Comparison of ENCODE assay signal across 8 cellular contexts in genomic region chr17:82064433-82065192, GRCh38. TPM values are rescaled to one million over a fixed set of nuclear protein-coding genes. Genes with fewer than 3 reads are reported as not detected.
A peak's percentile ranks its signal among the peaks of the same experiment; 100 is the strongest.
DNase-seq lines count a peak whose midpoint lies in the region; ATAC-seq, FAIRE-seq and TF ChIP-seq lines count a peak whose summit lies in the region.

No MANE protein-coding gene starts in this region.

- H3K4me2 ChIP-seq in A549 (peak overlapping the region; percentile 99), keratinocyte (ENCODE audit: control insufficient read depth, extremely low read depth, insufficient read depth, low read depth, low read length) (peak overlapping the region; percentile 93)

- peak overlapping the region; percentile 94 for H3K4me3 ChIP-seq in A549
- H3K4me3 ChIP-seq in keratinocyte (ENCODE audit: control insufficient read depth in 2 of 3, extremely low read depth in 1 of 3, insufficient read depth in 2 of 3, low read depth in 1 of 3, low read length in 3 of 3) = peak overlapping the region; percentile 78 to 84 (median 84)
- H3K4me3 ChIP-seq in thyroid gland (replicated peaks in 1 of 3) = peak overlapping the region; percentile 47 to 91 (median 79)

- peaks cover 19% of the 10 kb centered on the region for H3K4me1 ChIP-seq in A549
- H3K4me1 ChIP-seq in keratinocyte (ENCODE audit: control insufficient read depth, extremely low read depth, insufficient read depth, low read length) = peaks cover 13% of the 10 kb centered on the region
- H3K4me1 ChIP-seq in thyroid gland = peaks cover 20 to 28% of the 10 kb centered on the region in 2 donors

- no peak for DNase-seq in A549 (ENCODE audit: low read depth in 1 of 2, low spot score in 1 of 2)
- DNase-seq in HFFc6 = no peak
- no peak for DNase-seq in activated T-helper 2 cell treated with anti-CD3 and anti-CD28 coated beads, Interferon-gamma antibody, Interleukin-2, Interleukin-4, amounts not matched to agents 10 μg/mL and 5 μg/mL and 100 μg/mL, durations not matched to agents 14 hours and 24 hours and 36 hours (ENCODE audit: low spot score)
- no peak for DNase-seq in keratinocyte (ENCODE audit: low read depth, low spot score)
- peak; percentile 41 to 42 for DNase-seq in thyroid gland
- no peak for DNase-seq in MV-4-11 (lab: John Stamatoyannopoulos, UW)
- DNase-seq in activated naive CD4-positive, alpha-beta T cell treated with anti-CD3 and anti-CD28 coated beads, Interleukin-2, amount 50 U/mL, for 16 hours = no peak

- H3K36me3 ChIP-seq in keratinocyte (ENCODE audit: control insufficient read depth in 2 of 2, extremely low read depth in 1 of 2, insufficient read depth in 2 of 2, low read length in 2 of 2) = peaks cover 18 to 20% of the 10 kb centered on the region in 2 experiments
- peaks cover 16 to 33% of the 10 kb centered on the region in 2 donors for H3K36me3 ChIP-seq in thyroid gland

- TF ChIP-seq CTCF in A549 (IDR thresholded peaks at IDR 0.05) (no peak), HFFc6 (IDR thresholded peaks at IDR 0.05) (no peak), keratinocyte (optimal IDR thresholded peaks at IDR 0.05 in 1 of 3, IDR thresholded peaks at IDR 0.05 in 1 of 3, conservative IDR thresholded peaks at IDR 0.05 in 1 of 3; ENCODE audit: extremely low read depth in 1 of 3, insufficient read depth in 2 of 3, low read length in 3 of 3) (peak in 1 of 3 experiments; percentile 4), thyroid gland (IDR thresholded peaks at IDR 0.05) (no peak)

- FAIRE-seq in A549 (lab: Jason Lieb, UNC) (no peak), keratinocyte (lab: Jason Lieb, UNC) (no peak)

- H3K27me3 ChIP-seq in keratinocyte (ENCODE audit: control insufficient read depth, extremely low read depth, insufficient read depth, low read length) (no peaks in the 10 kb centered on the region), thyroid gland (no peaks in the 10 kb centered on the region)

- TF ChIP-seq EP300 in A549 (IDR thresholded peaks at IDR 0.05) = no peak

- H3K27ac ChIP-seq in A549 (peak overlapping the region; percentile 94 to 96), keratinocyte (ENCODE audit: control insufficient read depth, insufficient read depth, low read length) (peak overlapping the region; percentile 52), thyroid gland (peak overlapping the region; percentile 36 to 79 (median 45))

- H4K20me1 ChIP-seq in keratinocyte (ENCODE audit: control insufficient read depth, extremely low read depth, insufficient read depth, low read length) = peaks cover 9% of the 10 kb centered on the region

- no peak for TF ChIP-seq POLR2A in A549 (IDR thresholded peaks at IDR 0.05; ENCODE audit: low read length)
- no peak for TF ChIP-seq POLR2A in thyroid gland (IDR thresholded peaks at IDR 0.05)

- H3K4me1 Mint-ChIP-seq in HFFc6 (ENCODE audit: low read depth) = no peaks in the 10 kb centered on the region
- H3K4me1 Mint-ChIP-seq in activated T-helper 2 cell treated with anti-CD3 and anti-CD28 coated beads, Interferon-gamma antibody, Interleukin-2, Interleukin-4, amounts not matched to agents 10 μg/mL and 5 μg/mL and 100 μg/mL, durations not matched to agents 14 hours and 24 hours and 36 hours (ENCODE audit: low read depth) = no peaks in the 10 kb centered on the region

- H3K79me2 ChIP-seq in keratinocyte (ENCODE audit: control insufficient read depth, insufficient read depth, low read length) = peaks cover 20% of the 10 kb centered on the region

- H3K36me3 Mint-ChIP-seq in HFFc6 (ENCODE audit: low read depth) = peaks cover 4% of the 10 kb centered on the region; the same call in 1 of the 2 replicates
- peaks cover 4% of the 10 kb centered on the region for H3K36me3 Mint-ChIP-seq in activated T-helper 2 cell treated with anti-CD3 and anti-CD28 coated beads, Interferon-gamma antibody, Interleukin-2, Interleukin-4, amounts not matched to agents 10 μg/mL and 5 μg/mL and 100 μg/mL, durations not matched to agents 14 hours and 24 hours and 36 hours (ENCODE audit: low read depth)

- POLR2A ChIA-PET in A549 (lab: Yijun Ruan, JAX) = interaction anchor here (0.6 to 3.1 kb wide), 2 partner anchors 34 to 171 kb away, joined by 3 to 11 read pairs; partner anchors contain the start of gene FASN

- no peak overlapping the region for H2AFZ ChIP-seq in keratinocyte (ENCODE audit: control insufficient read depth, low read length)

- no peaks in the 10 kb centered on the region for H3K9me3 ChIP-seq in A549
- H3K9me3 ChIP-seq in keratinocyte (ENCODE audit: control insufficient read depth, low read depth, low read length) = no peaks in the 10 kb centered on the region
- H3K9me3 ChIP-seq in thyroid gland = no peaks in the 10 kb centered on the region

- 42% methylated on average over 30 of the region's 36 CpGs for WGBS in A549 (ENCODE audit: missing lambda C conversion rate)
- 20 to 61% methylated on average over 5 to 6 of the region's 36 CpGs for WGBS in thyroid gland, 2 donors

- H3K9me3 Mint-ChIP-seq in HFFc6 = no peaks in the 10 kb centered on the region
- H3K9me3 Mint-ChIP-seq in activated T-helper 2 cell treated with anti-CD3 and anti-CD28 coated beads, Interferon-gamma antibody, Interleukin-2, Interleukin-4, amounts not matched to agents 10 μg/mL and 5 μg/mL and 100 μg/mL, durations not matched to agents 14 hours and 24 hours and 36 hours = no peaks in the 10 kb centered on the region

- CTCF ChIA-PET in A549 (lab: Yijun Ruan, JAX) = interaction anchor here (0.7 to 21.7 kb wide), 9 partner anchors 10 to 105 kb away, joined by 3 to 191 read pairs (median 4); partner anchors contain the start of genes DCXR, GPS1, NOTUM and RAC3

- ATAC-seq in A549 = peak in 1 of 2 experiments; percentile 3; a peak in 3 of 6 replicates
- no peak for ATAC-seq in HG03342 (IDR thresholded peaks at IDR 0.05; ENCODE audit: unreplicated experiment)

- peak overlapping the region; percentile 83 for H3K9ac ChIP-seq in keratinocyte (ENCODE audit: control insufficient read depth, extremely low read depth, insufficient read depth, low read length)

- H3K9me1 ChIP-seq in keratinocyte (ENCODE audit: control insufficient read depth, extremely low read depth, insufficient read depth, low read length) = no peaks in the 10 kb centered on the region

- intact Hi-C loops in activated T-helper 2 cell treated with anti-CD3 and anti-CD28 coated beads, Interferon-gamma antibody, Interleukin-2, Interleukin-4, amounts not matched to agents 10 μg/mL and 5 μg/mL and 100 μg/mL, durations not matched to agents 14 hours and 24 hours and 36 hours (cut with micrococcal nuclease) = no loop called here
- intact Hi-C loops in thyroid gland (cut with DNase I) = no loop called here

- peaks cover 8% of the 10 kb centered on the region; the same call in 1 of the 2 replicates for H3K27me3 Mint-ChIP-seq in HFFc6 (ENCODE audit: insufficient read depth)
- H3K27me3 Mint-ChIP-seq in activated T-helper 2 cell treated with anti-CD3 and anti-CD28 coated beads, Interferon-gamma antibody, Interleukin-2, Interleukin-4, amounts not matched to agents 10 μg/mL and 5 μg/mL and 100 μg/mL, durations not matched to agents 14 hours and 24 hours and 36 hours (ENCODE audit: low read depth) = no peaks in the 10 kb centered on the region

- dilution Hi-C loops in keratinocyte (cut with MboI; ENCODE audit: extremely low pct_ligation_motif_present, low sequenced_read_pairs) = no loop called here

- H3K27ac Mint-ChIP-seq in HFFc6 = 0 out of 2 replicates have a peak overlapping the region, but pooled peaks have one; percentile 7
- no peak overlapping the region for H3K27ac Mint-ChIP-seq in activated T-helper 2 cell treated with anti-CD3 and anti-CD28 coated beads, Interferon-gamma antibody, Interleukin-2, Interleukin-4, amounts not matched to agents 10 μg/mL and 5 μg/mL and 100 μg/mL, durations not matched to agents 14 hours and 24 hours and 36 hours

- no peak for TF ChIP-seq RAD21 in A549 (conservative IDR thresholded peaks at IDR 0.05 in 1 of 2, IDR thresholded peaks at IDR 0.05 in 1 of 2)

- peak overlapping the region; percentile 76 for H3K4me3 Mint-ChIP-seq in HFFc6
- H3K4me3 Mint-ChIP-seq in activated T-helper 2 cell treated with anti-CD3 and anti-CD28 coated beads, Interferon-gamma antibody, Interleukin-2, Interleukin-4, amounts not matched to agents 10 μg/mL and 5 μg/mL and 100 μg/mL, durations not matched to agents 14 hours and 24 hours and 36 hours (ENCODE audit: low read depth) = peak overlapping the region; percentile 66

RNA-seq across cellular contexts. Expression of gene DUS1L, which starts 1.0 kb away (rescaled TPM):
- 48.1 and 59.5 TPM in 2 replicates for polyA plus RNA-seq in A549 (2011; rRNA removed)
- polyA plus RNA-seq in A549 (2012; cell fraction: cytosol; rRNA removed) = 169 and 171 TPM in 2 replicates
- polyA plus RNA-seq in A549 (2012; cell fraction: nucleus; rRNA removed) = 577 and 749 TPM in 2 replicates
- 81.5 to 84.8 TPM (median 83.6 TPM) in 3 replicates for polyA plus RNA-seq in A549 (2017; fragmentation: RNase III; extraction: RNeasy Plus Mini Kit Qiagen cat#74134 plus additional on column Dnase treatment)
- 25.8 and 30.8 TPM in 2 replicates for polyA minus RNA-seq in A549 (2011; rRNA and poly(A)+ RNA removed)
- 10 to 100 TPM; 65.8 to 86.8 (median 71.2) TPM for total RNA-seq in HFFc6 (2021; fragmentation: NEBNext Ultra II Directional; extraction: Animal tissue kit (Norgen Biotek cat#: 25700))
- 154 and 179 TPM in 2 replicates for total RNA-seq in activated T-helper 2 cell treated with anti-CD3 and anti-CD28 coated beads, Interferon-gamma antibody, Interleukin-2, Interleukin-4, amounts not matched to agents 10 μg/mL and 5 μg/mL and 100 μg/mL, durations not matched to agents 14 hours and 24 hours and 36 hours
- polyA plus RNA-seq in keratinocyte = 49.1 to 68.3 TPM (median 52.0 TPM) in 3 replicates
- 24.6 TPM for polyA plus RNA-seq in keratinocyte (2011; ENCODE audit: low read depth)
- 50.8 and 74.9 TPM in 2 replicates for polyA plus RNA-seq in keratinocyte (2011; cell fraction: cytosol; rRNA removed)
- 137 and 163 TPM in 2 replicates for polyA plus RNA-seq in keratinocyte (2011; cell fraction: nucleus; rRNA removed)
- polyA plus RNA-seq in keratinocyte (2012; ENCODE audit: low replicate concordance) = 70.2 and 83.6 TPM in 2 replicates
- polyA minus RNA-seq in keratinocyte = 20.4 to 46.2 TPM (median 22.9 TPM) in 3 replicates
- 52.2 TPM for polyA minus RNA-seq in keratinocyte (2011; cell fraction: cytosol; rRNA and poly(A)+ RNA removed)
- 31.5 and 31.8 TPM in 2 replicates for polyA minus RNA-seq in keratinocyte (2011; cell fraction: nucleus; rRNA and poly(A)+ RNA removed)
- 10 to 100 TPM; 58.7 to 90.5 (median 75.5) TPM for total RNA-seq in thyroid gland

RNA-seq across cellular contexts. Expression of gene GPS1, which starts 12.9 kb away (rescaled TPM):
- polyA plus RNA-seq in A549 (2011; rRNA removed) = 89.4 and 93.8 TPM in 2 replicates
- polyA plus RNA-seq in A549 (2012; cell fraction: cytosol; rRNA removed) = 230 and 300 TPM in 2 replicates
- polyA plus RNA-seq in A549 (2012; cell fraction: nucleus; rRNA removed) = 472 and 641 TPM in 2 replicates
- 122 to 130 TPM (median 126 TPM) in 3 replicates for polyA plus RNA-seq in A549 (2017; fragmentation: RNase III; extraction: RNeasy Plus Mini Kit Qiagen cat#74134 plus additional on column Dnase treatment)
- 125 and 162 TPM in 2 replicates for polyA minus RNA-seq in A549 (2011; rRNA and poly(A)+ RNA removed)
- 100 to 1,000 TPM; 127 to 144 (median 141) TPM for total RNA-seq in HFFc6 (2021; fragmentation: NEBNext Ultra II Directional; extraction: Animal tissue kit (Norgen Biotek cat#: 25700))
- total RNA-seq in activated T-helper 2 cell treated with anti-CD3 and anti-CD28 coated beads, Interferon-gamma antibody, Interleukin-2, Interleukin-4, amounts not matched to agents 10 μg/mL and 5 μg/mL and 100 μg/mL, durations not matched to agents 14 hours and 24 hours and 36 hours = 103 TPM in 2 replicates
- polyA plus RNA-seq in keratinocyte = 60.4 to 99.3 TPM (median 81.7 TPM) in 3 replicates
- 45.3 TPM for polyA plus RNA-seq in keratinocyte (2011; ENCODE audit: low read depth)
- polyA plus RNA-seq in keratinocyte (2011; cell fraction: cytosol; rRNA removed) = 59.9 and 110 TPM in 2 replicates
- polyA plus RNA-seq in keratinocyte (2011; cell fraction: nucleus; rRNA removed) = 99.2 and 130 TPM in 2 replicates
- polyA plus RNA-seq in keratinocyte (2012; ENCODE audit: low replicate concordance) = 61.9 and 91.0 TPM in 2 replicates
- polyA minus RNA-seq in keratinocyte = 85.7 to 144 TPM (median 96.6 TPM) in 3 replicates
- polyA minus RNA-seq in keratinocyte (2011; cell fraction: cytosol; rRNA and poly(A)+ RNA removed) = 154 TPM
- 36.0 and 44.9 TPM in 2 replicates for polyA minus RNA-seq in keratinocyte (2011; cell fraction: nucleus; rRNA and poly(A)+ RNA removed)
- 100 to 1,000 TPM in 2 of 4 donors, 10 to 100 TPM in 2; 80.1 to 164 (median 102) TPM for total RNA-seq in thyroid gland

RNA-seq across cellular contexts. Expression of gene RFNG, which starts 13.0 kb away (rescaled TPM):
- polyA plus RNA-seq in A549 (2011; rRNA removed) = 8.4 and 8.9 TPM in 2 replicates
- 18.8 and 28.0 TPM in 2 replicates for polyA plus RNA-seq in A549 (2012; cell fraction: cytosol; rRNA removed)
- polyA plus RNA-seq in A549 (2012; cell fraction: nucleus; rRNA removed) = 72.7 and 93.7 TPM in 2 replicates
- 21.3 to 31.5 TPM (median 25.7 TPM) in 3 replicates for polyA plus RNA-seq in A549 (2017; fragmentation: RNase III; extraction: RNeasy Plus Mini Kit Qiagen cat#74134 plus additional on column Dnase treatment)
- 16.0 and 17.5 TPM in 2 replicates for polyA minus RNA-seq in A549 (2011; rRNA and poly(A)+ RNA removed)
- 10 to 100 TPM; 37.6 to 48.5 (median 40.1) TPM for total RNA-seq in HFFc6 (2021; fragmentation: NEBNext Ultra II Directional; extraction: Animal tissue kit (Norgen Biotek cat#: 25700))
- total RNA-seq in activated T-helper 2 cell treated with anti-CD3 and anti-CD28 coated beads, Interferon-gamma antibody, Interleukin-2, Interleukin-4, amounts not matched to agents 10 μg/mL and 5 μg/mL and 100 μg/mL, durations not matched to agents 14 hours and 24 hours and 36 hours = 21.8 and 21.9 TPM in 2 replicates
- 10.2 to 25.3 TPM (median 13.6 TPM) in 3 replicates for polyA plus RNA-seq in keratinocyte
- 10.9 TPM for polyA plus RNA-seq in keratinocyte (2011; ENCODE audit: low read depth)
- 5.5 and 14.9 TPM in 2 replicates for polyA plus RNA-seq in keratinocyte (2011; cell fraction: cytosol; rRNA removed)
- 54.3 and 78.8 TPM in 2 replicates for polyA plus RNA-seq in keratinocyte (2011; cell fraction: nucleus; rRNA removed)
- polyA plus RNA-seq in keratinocyte (2012; ENCODE audit: low replicate concordance) = 23.8 and 42.0 TPM in 2 replicates
- 5.4 to 31.0 TPM (median 8.0 TPM) in 3 replicates for polyA minus RNA-seq in keratinocyte
- 21.1 TPM for polyA minus RNA-seq in keratinocyte (2011; cell fraction: cytosol; rRNA and poly(A)+ RNA removed)
- 18.7 and 21.1 TPM in 2 replicates for polyA minus RNA-seq in keratinocyte (2011; cell fraction: nucleus; rRNA and poly(A)+ RNA removed)
- 10 to 100 TPM; 36.0 to 49.0 (median 38.3) TPM for total RNA-seq in thyroid gland

RNA-seq across cellular contexts. Expression of gene DCXR, which starts 27.1 kb away (rescaled TPM):
- polyA plus RNA-seq in A549 (2011; rRNA removed) (39.3 and 48.3 TPM in 2 replicates), A549 (2017; fragmentation: RNase III; extraction: RNeasy Plus Mini Kit Qiagen cat#74134 plus additional on column Dnase treatment) (62.0 to 70.7 TPM (median 69.6 TPM) in 3 replicates), keratinocyte (45.4 to 73.6 TPM (median 64.0 TPM) in 3 replicates)
- 188 and 204 TPM in 2 replicates for polyA plus RNA-seq in A549 (2012; cell fraction: cytosol; rRNA removed)
- polyA plus RNA-seq in A549 (2012; cell fraction: nucleus; rRNA removed) = 208 and 243 TPM in 2 replicates
- 46.9 and 54.2 TPM in 2 replicates for polyA minus RNA-seq in A549 (2011; rRNA and poly(A)+ RNA removed)
- total RNA-seq in HFFc6 (2021; fragmentation: NEBNext Ultra II Directional; extraction: Animal tissue kit (Norgen Biotek cat#: 25700)) = 100 to 1,000 TPM in 1 of 6 experiments, 10 to 100 TPM in 5; 73.4 to 100 (median 84.8) TPM
- 138 and 145 TPM in 2 replicates for total RNA-seq in activated T-helper 2 cell treated with anti-CD3 and anti-CD28 coated beads, Interferon-gamma antibody, Interleukin-2, Interleukin-4, amounts not matched to agents 10 μg/mL and 5 μg/mL and 100 μg/mL, durations not matched to agents 14 hours and 24 hours and 36 hours
- polyA plus RNA-seq in keratinocyte (2011; ENCODE audit: low read depth) = 10.2 TPM
- polyA plus RNA-seq in keratinocyte (2011; cell fraction: cytosol; rRNA removed) = 59.0 and 103 TPM in 2 replicates
- 51.5 and 77.5 TPM in 2 replicates for polyA plus RNA-seq in keratinocyte (2011; cell fraction: nucleus; rRNA removed)
- polyA plus RNA-seq in keratinocyte (2012; ENCODE audit: low replicate concordance) = 62.1 and 118 TPM in 2 replicates
- 39.1 to 83.3 TPM (median 62.9 TPM) in 3 replicates for polyA minus RNA-seq in keratinocyte
- polyA minus RNA-seq in keratinocyte (2011; cell fraction: cytosol; rRNA and poly(A)+ RNA removed) = 41.8 TPM
- 12.2 and 13.9 TPM in 2 replicates for polyA minus RNA-seq in keratinocyte (2011; cell fraction: nucleus; rRNA and poly(A)+ RNA removed)
- total RNA-seq in thyroid gland = 100 to 1,000 TPM in 2 of 4 donors, 10 to 100 TPM in 2; 88.6 to 161 (median 114) TPM

RNA-seq across cellular contexts. Expression of gene RAC3, which starts 33.1 kb away (rescaled TPM):
- polyA plus RNA-seq in A549 (2011; rRNA removed) (9.9 and 11.9 TPM in 2 replicates), A549 (2017; fragmentation: RNase III; extraction: RNeasy Plus Mini Kit Qiagen cat#74134 plus additional on column Dnase treatment) (19.9 to 21.0 TPM (median 20.4 TPM) in 3 replicates), keratinocyte (10.2 to 23.0 TPM (median 12.3 TPM) in 3 replicates)
- 53.3 and 57.6 TPM in 2 replicates for polyA plus RNA-seq in A549 (2012; cell fraction: cytosol; rRNA removed)
- polyA plus RNA-seq in A549 (2012; cell fraction: nucleus; rRNA removed) = 101 and 106 TPM in 2 replicates
- polyA minus RNA-seq in A549 (2011; rRNA and poly(A)+ RNA removed) = 8.4 and 9.7 TPM in 2 replicates
- 1 to 10 TPM; 4.3 to 8.5 (median 5.6) TPM for total RNA-seq in HFFc6 (2021; fragmentation: NEBNext Ultra II Directional; extraction: Animal tissue kit (Norgen Biotek cat#: 25700))
- 15.4 and 18.4 TPM in 2 replicates for total RNA-seq in activated T-helper 2 cell treated with anti-CD3 and anti-CD28 coated beads, Interferon-gamma antibody, Interleukin-2, Interleukin-4, amounts not matched to agents 10 μg/mL and 5 μg/mL and 100 μg/mL, durations not matched to agents 14 hours and 24 hours and 36 hours
- 1.6 TPM for polyA plus RNA-seq in keratinocyte (2011; ENCODE audit: low read depth)
- 8.5 and 23.2 TPM in 2 replicates for polyA plus RNA-seq in keratinocyte (2011; cell fraction: cytosol; rRNA removed)
- polyA plus RNA-seq in keratinocyte (2011; cell fraction: nucleus; rRNA removed) = 8.9 and 15.0 TPM in 2 replicates
- polyA plus RNA-seq in keratinocyte (2012; ENCODE audit: low replicate concordance) = 4.1 and 10.1 TPM in 2 replicates
- 3.7 to 34.6 TPM (median 7.4 TPM) in 3 replicates for polyA minus RNA-seq in keratinocyte
- 31.1 TPM for polyA minus RNA-seq in keratinocyte (2011; cell fraction: cytosol; rRNA and poly(A)+ RNA removed)
- 3.2 and 5.4 TPM in 2 replicates for polyA minus RNA-seq in keratinocyte (2011; cell fraction: nucleus; rRNA and poly(A)+ RNA removed)
- total RNA-seq in thyroid gland = 10 to 100 TPM; 11.8 to 23.8 (median 14.4) TPM

Comparison
In these comparisons a context has a peak if more than half of its experiments do, and no peak if none do; other contexts are left out.
1. DNase-seq: peak in thyroid gland (2 of 2); none in A549 (0 of 2), HFFc6 (single experiment), activated T-helper 2 cell treated with anti-CD3 and anti-CD28 coated beads, Interferon-gamma antibody, Interleukin-2, Interleukin-4, amounts not matched to agents 10 μg/mL and 5 μg/mL and 100 μg/mL, durations not matched to agents 14 hours and 24 hours and 36 hours (single experiment), keratinocyte (single experiment), MV-4-11 (single experiment) and activated naive CD4-positive, alpha-beta T cell treated with anti-CD3 and anti-CD28 coated beads, Interleukin-2, amount 50 U/mL, for 16 hours (single experiment).
2. H3K27ac ChIP-seq: peak in every context shown above with its lines; median percentile 95 in A549; 52 in keratinocyte; 45 in thyroid gland.
3. Peak in every context shown above with its lines, with median percentiles within 50 percentile points of each other: H3K4me3 ChIP-seq.